Comparison of ENCODE assay signal across 8 cellular contexts in genomic region chr17:28896491-28896883, GRCh38. TPM values are rescaled to one million over a fixed set of nuclear protein-coding genes. Genes with fewer than 3 reads are reported as not detected.
DNase-seq lines count a peak whose midpoint lies in the region; ATAC-seq and TF ChIP-seq lines count a peak whose summit lies in the region.

No MANE protein-coding gene starts in this region.

- intact Hi-C loops in sigmoid colon (cut with DNase I), result loop anchor here (2.0 to 5.0 kb wide), 5 partner anchors 44 to 169 kb away; partner anchors contain the start of genes NEK8, PHF12 and TLCD1

- H3K27ac ChIP-seq in SK-N-MC (peak overlapping the region; percentile 85), sigmoid colon (peak overlapping the region; percentile 82 to 96 (median 92))

- peak overlapping the region; percentile 93 for H3K4me3 ChIP-seq in GM12865 (ENCODE audit: low read depth, low read length)
- H3K4me3 ChIP-seq in SK-N-MC, result peak overlapping the region; percentile 83
- H3K4me3 ChIP-seq in fibroblast of pulmonary artery (replicated peaks; ENCODE audit: low read depth, low read length), result peak overlapping the region; percentile 84
- H3K4me3 ChIP-seq in sigmoid colon, result peak overlapping the region; percentile 69 to 93 (median 83)

- TF ChIP-seq CTCF in GM12865 (IDR thresholded peaks at IDR 0.05; ENCODE audit: insufficient read depth, low read depth, low read length, missing control alignments) (no peak), fibroblast of pulmonary artery (IDR thresholded peaks at IDR 0.05; ENCODE audit: low read length, missing control alignments) (no peak), sigmoid colon (IDR thresholded peaks at IDR 0.05) (no peak)

- 8 to 10% methylated on average over 5 of the region's 5 CpGs for WGBS in sigmoid colon, 2 donors

- H3K9me3 ChIP-seq in SK-N-MC (ENCODE audit: low read depth, low read length) (no peaks in the 10 kb centered on the region), sigmoid colon (no peaks in the 10 kb centered on the region)

- ATAC-seq in GM18870 (IDR thresholded peaks at IDR 0.05; ENCODE audit: unreplicated experiment) (no peak), GM18873 (IDR thresholded peaks at IDR 0.05; ENCODE audit: low FRiP score, unreplicated experiment) (no peak)

- H3K9ac ChIP-seq in SK-N-MC (ENCODE audit: insufficient read length), result peak overlapping the region; percentile 71

- H3K36me3 ChIP-seq in SK-N-MC (ENCODE audit: insufficient read depth, low read length), result peaks cover 11% of the 10 kb centered on the region
- H3K36me3 ChIP-seq in sigmoid colon, result no peaks in the 10 kb centered on the region

- peaks cover 0 to 30% (median 23%) of the 10 kb centered on the region in 4 donors for H3K4me1 ChIP-seq in sigmoid colon

- DNase-seq in GM12865 (ENCODE audit: low read depth), result no peak
- no peak for DNase-seq in SK-N-MC (ENCODE audit: low read depth, low spot score)
- DNase-seq in fibroblast of pulmonary artery (ENCODE audit: low read depth), result no peak
- no peak for DNase-seq in sigmoid colon
- no peak for DNase-seq in mucosa of gallbladder (ENCODE audit: low spot score)
- DNase-seq in dermis blood vessel endothelial cell, result no peak

- no peak for TF ChIP-seq POLR2A in sigmoid colon (IDR thresholded peaks at IDR 0.05)

- TF ChIP-seq EP300 in sigmoid colon (IDR thresholded peaks at IDR 0.05), result no peak

- no peaks in the 10 kb centered on the region for H3K27me3 ChIP-seq in sigmoid colon

RNA-seq across cellular contexts. Expression of gene FLOT2, which starts 1.0 kb away (rescaled TPM):
- total RNA-seq in sigmoid colon (10 to 100 TPM; 38.5 to 72.5 (median 52.4) TPM), mucosa of gallbladder (113 TPM), dermis blood vessel endothelial cell (130 and 195 TPM in 2 replicates)
- 10 to 100 TPM; 27.3 to 91.8 (median 36.6) TPM for polyA plus RNA-seq in sigmoid colon

RNA-seq across cellular contexts. Expression of gene DHRS13, which starts 6.4 kb away (rescaled TPM):
- total RNA-seq in sigmoid colon (1 to 10 TPM; 3.2 to 8.4 (median 3.9) TPM), mucosa of gallbladder (10.9 TPM), dermis blood vessel endothelial cell (18.7 and 20.5 TPM in 2 replicates)
- 10 to 100 TPM in 1 of 3 donors, 1 to 10 TPM in 2; 2.1 to 15.0 (median 3.0) TPM for polyA plus RNA-seq in sigmoid colon

RNA-seq across cellular contexts. Expression of gene ERAL1, which starts 41.7 kb away (rescaled TPM):
- total RNA-seq in sigmoid colon (10 to 100 TPM; 20.2 to 41.9 (median 30.3) TPM), mucosa of gallbladder (33.6 TPM), dermis blood vessel endothelial cell (37.8 and 49.1 TPM in 2 replicates)
- 10 to 100 TPM; 27.0 to 43.2 (median 41.7) TPM for polyA plus RNA-seq in sigmoid colon

RNA-seq across cellular contexts. Expression of gene FAM222B, which starts 53.9 kb away (rescaled TPM):
- total RNA-seq in sigmoid colon (10 to 100 TPM in 1 of 4 donors, 1 to 10 TPM in 3; 5.0 to 11.9 (median 7.2) TPM), mucosa of gallbladder (45.3 TPM), dermis blood vessel endothelial cell (9.5 and 14.6 TPM in 2 replicates)
- polyA plus RNA-seq in sigmoid colon, result 10 to 100 TPM; 15.3 to 16.2 (median 15.6) TPM

RNA-seq across cellular contexts. Expression of gene PHF12, which starts 54.8 kb away (rescaled TPM):
- total RNA-seq in sigmoid colon (10 to 100 TPM; 39.1 to 54.3 (median 45.2) TPM), mucosa of gallbladder (44.5 TPM), dermis blood vessel endothelial cell (16.8 and 25.8 TPM in 2 replicates)
- polyA plus RNA-seq in sigmoid colon, result 10 to 100 TPM in 2 of 3 donors, 1 to 10 TPM in 1; 6.9 to 24.7 (median 13.8) TPM
